In genomic region chr3:192651854-192652510, GRCh38 we compare ENCODE assay signal across 15 cellular contexts.
DNase-seq lines count a peak whose midpoint lies in the region; ATAC-seq and TF ChIP-seq lines count a peak whose summit lies in the region.
"Had no signal": no experiment of that assay in that cellular context is flagged by ENCODE, and none has a peak within 500 bp of the region (broad histone marks: within the 10 kb centered on the region; RNA-seq: fewer than 3 reads in every experiment).

No MANE protein-coding gene starts in this region.

- no peaks in the 10 kb centered on the region for H3K36me3 ChIP-seq in GM23338 (ENCODE audit: insufficient read depth)
- no peaks in the 10 kb centered on the region for H3K36me3 ChIP-seq in endodermal cell (ENCODE audit: control insufficient read depth, insufficient read depth, low read length)
- H3K36me3 ChIP-seq: BLaER1 treated with 17β-estradiol and CSF1 and Interleukin-3, amounts not matched to agents 10 nM and 100 nM; HAP-1 had no signal

- H3K4me1 ChIP-seq in GM23338 (ENCODE audit: insufficient read depth) (peaks cover 4% of the 10 kb centered on the region), endodermal cell (ENCODE audit: control insufficient read depth, insufficient read depth, low read length) (no peaks in the 10 kb centered on the region), right cardiac atrium (ENCODE audit: control insufficient read depth, insufficient read depth, low read length) (no peaks in the 10 kb centered on the region)
- H3K4me1 ChIP-seq: HAP-1 had no signal

- ATAC-seq in GM23338 (no peak), left cardiac atrium (peak; percentile 65 to 75), right cardiac atrium (peak; percentile 63 to 71), esophagus mucosa (no peak)
- ATAC-seq: CD8-positive, alpha-beta T cell; GM12878 had no signal

- no peaks in the 10 kb centered on the region for H3F3A ChIP-seq in GM23338 (replicated peaks; ENCODE audit: low read depth)

- no peaks in the 10 kb centered on the region for H3K27me3 ChIP-seq in GM23338 (ENCODE audit: insufficient read depth)
- no peaks in the 10 kb centered on the region for H3K27me3 ChIP-seq in endodermal cell (ENCODE audit: control insufficient read depth, insufficient read depth, low read length, poor library complexity, severe bottlenecking)
- H3K27me3 ChIP-seq in right cardiac atrium (ENCODE audit: control insufficient read depth, insufficient read depth), result no peaks in the 10 kb centered on the region
- H3K27me3 ChIP-seq: BLaER1 treated with 17β-estradiol and CSF1 and Interleukin-3, amounts not matched to agents 10 nM and 100 nM had no signal

- no peaks in the 10 kb centered on the region for H4K20me1 ChIP-seq in GM23338 (replicated peaks; ENCODE audit: insufficient read depth)
- H4K20me1 ChIP-seq: BLaER1 treated with 17β-estradiol and CSF1 and Interleukin-3, amounts not matched to agents 10 nM and 100 nM had no signal

- H3K36me3 Mint-ChIP-seq in GM23338 (ENCODE audit: low read depth) (no peaks in the 10 kb centered on the region), endodermal cell (ENCODE audit: low read depth) (no peaks in the 10 kb centered on the region)
- H3K36me3 Mint-ChIP-seq: CD8-positive, alpha-beta T cell had no signal

- H3K79me2 ChIP-seq in GM23338 (replicated peaks; ENCODE audit: insufficient read depth), result no peaks in the 10 kb centered on the region

- TF ChIP-seq CTCF in GM23338 (conservative IDR thresholded peaks at IDR 0.05; ENCODE audit: low read depth in 2 of 2), result no peak
- TF ChIP-seq CTCF in endodermal cell (conservative IDR thresholded peaks at IDR 0.05), result no peak

- no peak overlapping the region for H2AFZ ChIP-seq in GM23338

- H3K4me1 Mint-ChIP-seq in GM23338 (peaks cover 17% of the 10 kb centered on the region), endodermal cell (no peaks in the 10 kb centered on the region)
- H3K4me1 Mint-ChIP-seq: B cell had no signal

- H3K9me3 Mint-ChIP-seq in GM23338, result no peaks in the 10 kb centered on the region
- no peaks in the 10 kb centered on the region for H3K9me3 Mint-ChIP-seq in endodermal cell
- H3K9me3 Mint-ChIP-seq: CD8-positive, alpha-beta T cell had no signal

- no peak overlapping the region for H3K4me2 ChIP-seq in GM23338
- H3K4me2 ChIP-seq: BLaER1 treated with 17β-estradiol and CSF1 and Interleukin-3, amounts not matched to agents 10 nM and 100 nM had no signal

- H3K27me3 Mint-ChIP-seq in GM23338 (ENCODE audit: insufficient read depth, low read depth, poor library complexity), result no peaks in the 10 kb centered on the region
- no peaks in the 10 kb centered on the region for H3K27me3 Mint-ChIP-seq in endodermal cell (ENCODE audit: insufficient read depth)

- H3K9me3 ChIP-seq in endodermal cell (ENCODE audit: control insufficient read depth, low read length) (no peaks in the 10 kb centered on the region), right cardiac atrium (ENCODE audit: control insufficient read depth, low read length) (no peaks in the 10 kb centered on the region)
- H3K9me3 ChIP-seq: BLaER1 treated with 17β-estradiol and CSF1 and Interleukin-3, amounts not matched to agents 10 nM and 100 nM; HAP-1 had no signal

- intact Hi-C loops in left cardiac atrium (cut with DNase I), result loop anchor here in 1 of 2 donors (10.0 kb wide), 1 partner anchor 73 kb away; the partner anchor contains the start of gene FGF12
- intact Hi-C loops in right cardiac atrium (cut with DNase I), result loop anchor here in 1 of 4 donors (10.0 kb wide), 1 partner anchor 73 kb away; the partner anchor contains the start of gene FGF12

- no peak overlapping the region for H3K9ac ChIP-seq in endodermal cell (ENCODE audit: extremely low read depth, low read length, poor library complexity, severe bottlenecking)
- H3K9ac ChIP-seq: BLaER1 treated with 17β-estradiol and CSF1 and Interleukin-3, amounts not matched to agents 10 nM and 100 nM had no signal

- no peak overlapping the region for H3K4me3 ChIP-seq in GM23338
- H3K4me3 ChIP-seq in endodermal cell (ENCODE audit: low read length), result no peak overlapping the region
- no peak overlapping the region for H3K4me3 ChIP-seq in right cardiac atrium (ENCODE audit: low read length)
- H3K4me3 ChIP-seq: BLaER1 treated with 17β-estradiol and CSF1 and Interleukin-3, amounts not matched to agents 10 nM and 100 nM; GM12878; HAP-1 had no signal

- H3K9me2 ChIP-seq in GM23338 (ENCODE audit: insufficient read depth), result 0 out of 2 replicates have a peak, but pooled peaks cover 3% of the 10 kb centered on the region

- 91 to 94% methylated on average over 5 of the region's 5 CpGs for WGBS in endodermal cell (ENCODE audit: insufficient coverage in 1 of 2, insufficient read length in 1 of 2), 2 experiments
- 49% methylated on average over 5 of the region's 5 CpGs for WGBS in right cardiac atrium

- no peak overlapping the region for H3K4me3 Mint-ChIP-seq in GM23338
- no peak overlapping the region for H3K4me3 Mint-ChIP-seq in endodermal cell
- H3K4me3 Mint-ChIP-seq: B cell; CD8-positive, alpha-beta T cell had no signal

- H3K27ac ChIP-seq in GM23338 (ENCODE audit: low read depth) (no peak overlapping the region), endodermal cell (ENCODE audit: low read depth, low read length) (no peak overlapping the region), right cardiac atrium (ENCODE audit: low read length) (peak overlapping the region; percentile 77)
- H3K27ac ChIP-seq: BLaER1 treated with 17β-estradiol and CSF1 and Interleukin-3, amounts not matched to agents 10 nM and 100 nM had no signal

- DNase-seq in GM23338 (ENCODE audit: low spot score), result no peak
- no peak for DNase-seq in endodermal cell
- DNase-seq in left cardiac atrium, result no peak
- DNase-seq in right cardiac atrium, result no peak
- DNase-seq in HT-29 (ENCODE audit: low spot score), result no peak
- DNase-seq in activated CD4-positive, alpha-beta T cell treated with anti-CD3 and anti-CD28 coated beads, Interleukin-2, amount 50 U/mL, for 1 hour, result no peak
- DNase-seq: Calu3; CD8-positive, alpha-beta T cell; DMS79 treated with DMSO at 0.1 percent for 48 hours; IMR-90 had no signal

- H3K27ac Mint-ChIP-seq in GM23338 (peak overlapping the region; percentile 76; the same call in 1 of the 2 replicates), endodermal cell (peak overlapping the region; percentile 35)
- H3K27ac Mint-ChIP-seq: B cell; CD8-positive, alpha-beta T cell had no signal

TF ChIP-seq in GM23338, 12 proteins besides CTCF, POLR2A, EP300 and RAD21:
- no peak for TF ChIP-seq NANOG (IDR thresholded peaks at IDR 0.05; ENCODE audit: borderline replicate concordance)
- TF ChIP-seq ZNF331 (CRISPR knock-in tag; IDR thresholded peaks at IDR 0.05; ENCODE audit: low read depth), result no peak

Comparison
In these comparisons a context has a peak if more than half of its experiments do, and no peak if none do; other contexts are left out.
1. ATAC-seq: peak in left cardiac atrium (2 of 2) and right cardiac atrium (2 of 2); none in GM23338 (single experiment) and esophagus mucosa (single experiment).